ENCODE assay signal across 1 cellular context in the genomic region with DNA sequence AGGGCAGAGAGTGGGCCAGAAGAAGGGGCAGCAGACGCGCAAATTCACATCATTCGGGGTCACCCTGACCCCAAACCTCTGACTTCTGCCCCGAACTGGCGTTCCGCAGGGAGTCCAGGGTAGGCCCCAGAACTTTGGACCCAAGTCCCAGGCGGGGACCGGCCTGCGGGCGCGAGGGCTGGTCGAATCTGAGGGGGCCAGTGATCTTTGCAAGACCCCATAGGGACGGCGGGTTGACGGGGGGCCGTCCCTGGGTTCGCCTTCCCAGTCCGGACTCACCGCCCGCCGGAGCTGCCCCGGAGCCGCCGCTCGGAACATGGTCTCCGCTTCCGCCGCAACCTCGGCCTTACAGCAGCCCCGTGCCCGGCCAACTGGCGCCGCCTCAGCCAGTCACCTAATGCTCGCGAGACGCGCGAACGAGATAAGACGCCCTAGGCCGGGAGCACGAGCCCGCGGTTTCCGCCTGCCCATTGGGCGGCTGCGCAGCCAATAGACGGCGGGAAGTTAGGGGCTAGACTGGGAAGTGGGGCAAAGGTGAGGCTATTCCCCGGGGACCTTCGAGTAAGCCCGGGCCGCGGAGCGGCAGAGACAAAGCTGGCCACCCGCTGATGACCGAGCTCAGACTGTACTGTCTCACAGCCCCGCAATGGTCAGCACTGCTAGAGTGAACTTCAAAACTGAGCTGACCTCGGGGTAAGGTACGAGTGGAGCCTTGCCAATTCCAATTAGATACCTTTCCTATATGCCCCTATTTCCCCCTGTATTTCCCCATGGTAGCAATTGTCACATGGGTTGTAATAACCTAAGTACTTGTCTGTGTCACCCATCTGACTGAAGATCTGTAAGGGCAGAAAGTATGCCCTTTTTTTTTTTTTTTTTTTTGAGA.
TF ChIP-seq lines count a peak whose summit lies in the region.

A gene (minus strand): TSS at position 399 of the 886 bp plus-strand sequence. CDS start 81 bp downstream, at position 318.

TF ChIP-seq in HepG2, 621 proteins besides CTCF, POLR2A, EP300 and RAD21 (continued from another document and continues in another):
- TF ChIP-seq, protein P1, sequence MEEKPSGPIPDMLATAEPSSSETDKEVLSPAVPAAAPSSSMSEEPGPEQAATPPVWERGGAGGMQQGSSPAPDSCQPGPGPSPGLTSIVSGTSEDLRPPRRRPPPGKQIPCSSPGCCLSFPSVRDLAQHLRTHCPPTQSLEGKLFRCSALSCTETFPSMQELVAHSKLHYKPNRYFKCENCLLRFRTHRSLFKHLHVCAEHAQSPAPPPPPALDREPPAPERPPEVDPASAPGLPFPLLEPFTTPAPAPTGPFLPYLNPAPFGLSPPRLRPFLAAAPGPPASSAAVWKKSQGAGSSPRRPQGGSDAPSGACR (CRISPR knock-in tag; IDR thresholded peaks at IDR 0.05) = no peak
- TF ChIP-seq, protein P2, sequence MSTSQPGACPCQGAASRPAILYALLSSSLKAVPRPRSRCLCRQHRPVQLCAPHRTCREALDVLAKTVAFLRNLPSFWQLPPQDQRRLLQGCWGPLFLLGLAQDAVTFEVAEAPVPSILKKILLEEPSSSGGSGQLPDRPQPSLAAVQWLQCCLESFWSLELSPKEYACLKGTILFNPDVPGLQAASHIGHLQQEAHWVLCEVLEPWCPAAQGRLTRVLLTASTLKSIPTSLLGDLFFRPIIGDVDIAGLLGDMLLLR (CRISPR knock-in tag; IDR thresholded peaks at IDR 0.05) = peak; percentile 45; the same call in 1 of the 2 replicates
- TF ChIP-seq, protein P3, sequence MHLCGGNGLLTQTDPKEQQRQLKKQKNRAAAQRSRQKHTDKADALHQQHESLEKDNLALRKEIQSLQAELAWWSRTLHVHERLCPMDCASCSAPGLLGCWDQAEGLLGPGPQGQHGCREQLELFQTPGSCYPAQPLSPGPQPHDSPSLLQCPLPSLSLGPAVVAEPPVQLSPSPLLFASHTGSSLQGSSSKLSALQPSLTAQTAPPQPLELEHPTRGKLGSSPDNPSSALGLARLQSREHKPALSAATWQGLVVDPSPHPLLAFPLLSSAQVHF (CRISPR knock-in tag; IDR thresholded peaks at IDR 0.05) = no peak; the same call in 1 of the 2 replicates
- TF ChIP-seq NCOA2 (CRISPR knock-in tag; IDR thresholded peaks at IDR 0.05) = peak; percentile 54; the same call in 1 of the 2 replicates
- TF ChIP-seq, protein P4, sequence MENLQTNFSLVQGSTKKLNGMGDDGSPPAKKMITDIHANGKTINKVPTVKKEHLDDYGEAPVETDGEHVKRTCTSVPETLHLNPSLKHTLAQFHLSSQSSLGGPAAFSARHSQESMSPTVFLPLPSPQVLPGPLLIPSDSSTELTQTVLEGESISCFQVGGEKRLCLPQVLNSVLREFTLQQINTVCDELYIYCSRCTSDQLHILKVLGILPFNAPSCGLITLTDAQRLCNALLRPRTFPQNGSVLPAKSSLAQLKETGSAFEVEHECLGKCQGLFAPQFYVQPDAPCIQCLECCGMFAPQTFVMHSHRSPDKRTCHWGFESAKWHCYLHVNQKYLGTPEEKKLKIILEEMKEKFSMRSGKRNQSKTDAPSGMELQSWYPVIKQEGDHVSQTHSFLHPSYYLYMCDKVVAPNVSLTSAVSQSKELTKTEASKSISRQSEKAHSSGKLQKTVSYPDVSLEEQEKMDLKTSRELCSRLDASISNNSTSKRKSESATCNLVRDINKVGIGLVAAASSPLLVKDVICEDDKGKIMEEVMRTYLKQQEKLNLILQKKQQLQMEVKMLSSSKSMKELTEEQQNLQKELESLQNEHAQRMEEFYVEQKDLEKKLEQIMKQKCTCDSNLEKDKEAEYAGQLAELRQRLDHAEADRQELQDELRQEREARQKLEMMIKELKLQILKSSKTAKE (CRISPR knock-in tag; IDR thresholded peaks at IDR 0.05; ENCODE audit: borderline replicate concordance) = peak; percentile 81
- peak; percentile 61; the same call in 1 of the 2 replicates for TF ChIP-seq HNRNPL (IDR thresholded peaks at IDR 0.05; ENCODE audit: low read depth, low read length)
- TF ChIP-seq, protein P5, sequence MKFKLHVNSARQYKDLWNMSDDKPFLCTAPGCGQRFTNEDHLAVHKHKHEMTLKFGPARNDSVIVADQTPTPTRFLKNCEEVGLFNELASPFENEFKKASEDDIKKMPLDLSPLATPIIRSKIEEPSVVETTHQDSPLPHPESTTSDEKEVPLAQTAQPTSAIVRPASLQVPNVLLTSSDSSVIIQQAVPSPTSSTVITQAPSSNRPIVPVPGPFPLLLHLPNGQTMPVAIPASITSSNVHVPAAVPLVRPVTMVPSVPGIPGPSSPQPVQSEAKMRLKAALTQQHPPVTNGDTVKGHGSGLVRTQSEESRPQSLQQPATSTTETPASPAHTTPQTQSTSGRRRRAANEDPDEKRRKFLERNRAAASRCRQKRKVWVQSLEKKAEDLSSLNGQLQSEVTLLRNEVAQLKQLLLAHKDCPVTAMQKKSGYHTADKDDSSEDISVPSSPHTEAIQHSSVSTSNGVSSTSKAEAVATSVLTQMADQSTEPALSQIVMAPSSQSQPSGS (CRISPR knock-in tag; IDR thresholded peaks at IDR 0.05) = peak; percentile 67
- TF ChIP-seq, protein P6, sequence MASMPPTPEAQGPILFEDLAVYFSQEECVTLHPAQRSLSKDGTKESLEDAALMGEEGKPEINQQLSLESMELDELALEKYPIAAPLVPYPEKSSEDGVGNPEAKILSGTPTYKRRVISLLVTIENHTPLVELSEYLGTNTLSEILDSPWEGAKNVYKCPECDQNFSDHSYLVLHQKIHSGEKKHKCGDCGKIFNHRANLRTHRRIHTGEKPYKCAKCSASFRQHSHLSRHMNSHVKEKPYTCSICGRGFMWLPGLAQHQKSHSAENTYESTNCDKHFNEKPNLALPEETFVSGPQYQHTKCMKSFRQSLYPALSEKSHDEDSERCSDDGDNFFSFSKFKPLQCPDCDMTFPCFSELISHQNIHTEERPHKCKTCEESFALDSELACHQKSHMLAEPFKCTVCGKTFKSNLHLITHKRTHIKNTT (CRISPR knock-in tag; IDR thresholded peaks at IDR 0.05) = no peak
- TF ChIP-seq NCOA5 (CRISPR knock-in tag; IDR thresholded peaks at IDR 0.05) = no peak
- no peak for TF ChIP-seq ZNF296 (CRISPR knock-in tag; conservative IDR thresholded peaks at IDR 0.05)
- TF ChIP-seq, protein P7, sequence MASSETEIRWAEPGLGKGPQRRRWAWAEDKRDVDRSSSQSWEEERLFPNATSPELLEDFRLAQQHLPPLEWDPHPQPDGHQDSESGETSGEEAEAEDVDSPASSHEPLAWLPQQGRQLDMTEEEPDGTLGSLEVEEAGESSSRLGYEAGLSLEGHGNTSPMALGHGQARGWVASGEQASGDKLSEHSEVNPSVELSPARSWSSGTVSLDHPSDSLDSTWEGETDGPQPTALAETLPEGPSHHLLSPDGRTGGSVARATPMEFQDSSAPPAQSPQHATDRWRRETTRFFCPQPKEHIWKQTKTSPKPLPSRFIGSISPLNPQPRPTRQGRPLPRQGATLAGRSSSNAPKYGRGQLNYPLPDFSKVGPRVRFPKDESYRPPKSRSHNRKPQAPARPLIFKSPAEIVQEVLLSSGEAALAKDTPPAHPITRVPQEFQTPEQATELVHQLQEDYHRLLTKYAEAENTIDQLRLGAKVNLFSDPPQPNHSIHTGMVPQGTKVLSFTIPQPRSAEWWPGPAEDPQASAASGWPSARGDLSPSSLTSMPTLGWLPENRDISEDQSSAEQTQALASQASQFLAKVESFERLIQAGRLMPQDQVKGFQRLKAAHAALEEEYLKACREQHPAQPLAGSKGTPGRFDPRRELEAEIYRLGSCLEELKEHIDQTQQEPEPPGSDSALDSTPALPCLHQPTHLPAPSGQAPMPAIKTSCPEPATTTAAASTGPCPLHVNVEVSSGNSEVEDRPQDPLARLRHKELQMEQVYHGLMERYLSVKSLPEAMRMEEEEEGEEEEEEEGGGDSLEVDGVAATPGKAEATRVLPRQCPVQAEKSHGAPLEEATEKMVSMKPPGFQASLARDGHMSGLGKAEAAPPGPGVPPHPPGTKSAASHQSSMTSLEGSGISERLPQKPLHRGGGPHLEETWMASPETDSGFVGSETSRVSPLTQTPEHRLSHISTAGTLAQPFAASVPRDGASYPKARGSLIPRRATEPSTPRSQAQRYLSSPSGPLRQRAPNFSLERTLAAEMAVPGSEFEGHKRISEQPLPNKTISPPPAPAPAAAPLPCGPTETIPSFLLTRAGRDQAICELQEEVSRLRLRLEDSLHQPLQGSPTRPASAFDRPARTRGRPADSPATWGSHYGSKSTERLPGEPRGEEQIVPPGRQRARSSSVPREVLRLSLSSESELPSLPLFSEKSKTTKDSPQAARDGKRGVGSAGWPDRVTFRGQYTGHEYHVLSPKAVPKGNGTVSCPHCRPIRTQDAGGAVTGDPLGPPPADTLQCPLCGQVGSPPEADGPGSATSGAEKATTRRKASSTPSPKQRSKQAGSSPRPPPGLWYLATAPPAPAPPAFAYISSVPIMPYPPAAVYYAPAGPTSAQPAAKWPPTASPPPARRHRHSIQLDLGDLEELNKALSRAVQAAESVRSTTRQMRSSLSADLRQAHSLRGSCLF (CRISPR knock-in tag; IDR thresholded peaks at IDR 0.05; ENCODE audit: borderline replicate concordance) = no peak
- no peak for TF ChIP-seq ZNF263 (CRISPR knock-in tag; IDR thresholded peaks at IDR 0.05)
- TF ChIP-seq ZNF225 (CRISPR knock-in tag; IDR thresholded peaks at IDR 0.05) = no peak; the same call in none of the 2 replicates
- TF ChIP-seq ZNF75D (CRISPR knock-in tag; IDR thresholded peaks at IDR 0.05; ENCODE audit: borderline replicate concordance) = no peak
- TF ChIP-seq ZNF556 (CRISPR knock-in tag; IDR thresholded peaks at IDR 0.05; ENCODE audit: borderline replicate concordance) = peak; percentile 78; the same call in 1 of the 2 replicates
- no peak for TF ChIP-seq PRPF4 (IDR thresholded peaks at IDR 0.05; ENCODE audit: low read depth, low read length, poor library complexity, severe bottlenecking)
- TF ChIP-seq CAMTA2 (CRISPR knock-in tag; IDR thresholded peaks at IDR 0.05; ENCODE audit: borderline replicate concordance) = peak; percentile 88; the same call in 1 of the 2 replicates
- TF ChIP-seq, protein P8, sequence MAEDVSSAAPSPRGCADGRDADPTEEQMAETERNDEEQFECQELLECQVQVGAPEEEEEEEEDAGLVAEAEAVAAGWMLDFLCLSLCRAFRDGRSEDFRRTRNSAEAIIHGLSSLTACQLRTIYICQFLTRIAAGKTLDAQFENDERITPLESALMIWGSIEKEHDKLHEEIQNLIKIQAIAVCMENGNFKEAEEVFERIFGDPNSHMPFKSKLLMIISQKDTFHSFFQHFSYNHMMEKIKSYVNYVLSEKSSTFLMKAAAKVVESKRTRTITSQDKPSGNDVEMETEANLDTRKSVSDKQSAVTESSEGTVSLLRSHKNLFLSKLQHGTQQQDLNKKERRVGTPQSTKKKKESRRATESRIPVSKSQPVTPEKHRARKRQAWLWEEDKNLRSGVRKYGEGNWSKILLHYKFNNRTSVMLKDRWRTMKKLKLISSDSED (CRISPR knock-in tag; IDR thresholded peaks at IDR 0.05) = no peak
- TF ChIP-seq, protein P9, sequence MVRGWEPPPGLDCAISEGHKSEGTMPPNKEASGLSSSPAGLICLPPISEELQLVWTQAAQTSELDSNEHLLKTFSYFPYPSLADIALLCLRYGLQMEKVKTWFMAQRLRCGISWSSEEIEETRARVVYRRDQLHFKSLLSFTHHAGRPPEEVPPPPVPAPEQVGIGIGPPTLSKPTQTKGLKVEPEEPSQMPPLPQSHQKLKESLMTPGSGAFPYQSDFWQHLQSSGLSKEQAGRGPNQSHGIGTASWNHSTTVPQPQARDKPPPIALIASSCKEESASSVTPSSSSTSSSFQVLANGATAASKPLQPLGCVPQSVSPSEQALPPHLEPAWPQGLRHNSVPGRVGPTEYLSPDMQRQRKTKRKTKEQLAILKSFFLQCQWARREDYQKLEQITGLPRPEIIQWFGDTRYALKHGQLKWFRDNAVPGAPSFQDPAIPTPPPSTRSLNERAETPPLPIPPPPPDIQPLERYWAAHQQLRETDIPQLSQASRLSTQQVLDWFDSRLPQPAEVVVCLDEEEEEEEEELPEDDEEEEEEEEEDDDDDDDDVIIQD (CRISPR knock-in tag; IDR thresholded peaks at IDR 0.05; ENCODE audit: low read depth) = peak; percentile 90; the same call in 1 of the 2 replicates
- TF ChIP-seq, protein P10, sequence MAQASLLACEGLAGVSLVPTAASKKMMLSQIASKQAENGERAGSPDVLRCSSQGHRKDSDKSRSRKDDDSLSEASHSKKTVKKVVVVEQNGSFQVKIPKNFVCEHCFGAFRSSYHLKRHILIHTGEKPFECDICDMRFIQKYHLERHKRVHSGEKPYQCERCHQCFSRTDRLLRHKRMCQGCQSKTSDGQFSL (CRISPR knock-in tag; IDR thresholded peaks at IDR 0.05) = no peak
- TF ChIP-seq, protein P11, sequence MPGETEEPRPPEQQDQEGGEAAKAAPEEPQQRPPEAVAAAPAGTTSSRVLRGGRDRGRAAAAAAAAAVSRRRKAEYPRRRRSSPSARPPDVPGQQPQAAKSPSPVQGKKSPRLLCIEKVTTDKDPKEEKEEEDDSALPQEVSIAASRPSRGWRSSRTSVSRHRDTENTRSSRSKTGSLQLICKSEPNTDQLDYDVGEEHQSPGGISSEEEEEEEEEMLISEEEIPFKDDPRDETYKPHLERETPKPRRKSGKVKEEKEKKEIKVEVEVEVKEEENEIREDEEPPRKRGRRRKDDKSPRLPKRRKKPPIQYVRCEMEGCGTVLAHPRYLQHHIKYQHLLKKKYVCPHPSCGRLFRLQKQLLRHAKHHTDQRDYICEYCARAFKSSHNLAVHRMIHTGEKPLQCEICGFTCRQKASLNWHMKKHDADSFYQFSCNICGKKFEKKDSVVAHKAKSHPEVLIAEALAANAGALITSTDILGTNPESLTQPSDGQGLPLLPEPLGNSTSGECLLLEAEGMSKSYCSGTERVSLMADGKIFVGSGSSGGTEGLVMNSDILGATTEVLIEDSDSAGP (CRISPR knock-in tag; IDR thresholded peaks at IDR 0.05; ENCODE audit: borderline replicate concordance) = peak; percentile 91; the same call in 1 of the 2 replicates
- TF ChIP-seq SMAD3 (CRISPR knock-in tag; IDR thresholded peaks at IDR 0.05) = peak; percentile 78
- TF ChIP-seq ZBTB20 (CRISPR knock-in tag; IDR thresholded peaks at IDR 0.05; ENCODE audit: borderline replicate concordance, low read depth) = no peak; the same call in 1 of the 2 replicates
- peak; percentile 89 for TF ChIP-seq ZNF605 (CRISPR knock-in tag; IDR thresholded peaks at IDR 0.05)
- no peak for TF ChIP-seq ZNF660 (CRISPR knock-in tag; IDR thresholded peaks at IDR 0.05; ENCODE audit: borderline replicate concordance, low read depth)
- no peak for TF ChIP-seq GTF2F1 (IDR thresholded peaks at IDR 0.05; ENCODE audit: low read length)
- peak; percentile 90 for TF ChIP-seq ESRRA (CRISPR knock-in tag; IDR thresholded peaks at IDR 0.05; ENCODE audit: low read depth)
- TF ChIP-seq MAZ (IDR thresholded peaks at IDR 0.05; ENCODE audit: borderline replicate concordance, low read depth, low read length) = no peak
- TF ChIP-seq MAZ (CRISPR knock-in tag; IDR thresholded peaks at IDR 0.05; ENCODE audit: low read depth) = peak; percentile 75; the same call in 1 of the 2 replicates
- TF ChIP-seq XBP1 (CRISPR knock-in tag; IDR thresholded peaks at IDR 0.05) = no peak
- no peak for TF ChIP-seq SMYD3 (CRISPR knock-in tag; IDR thresholded peaks at IDR 0.05)
- TF ChIP-seq ZNF451 (CRISPR knock-in tag; IDR thresholded peaks at IDR 0.05) = peak; percentile 28; the same call in 1 of the 2 replicates
- TF ChIP-seq ZNF282 (IDR thresholded peaks at IDR 0.05; ENCODE audit: partially characterized antibody) = no peak
- TF ChIP-seq ZNF563 (CRISPR knock-in tag; IDR thresholded peaks at IDR 0.05) = peak; percentile 90
- TF ChIP-seq, protein P12, sequence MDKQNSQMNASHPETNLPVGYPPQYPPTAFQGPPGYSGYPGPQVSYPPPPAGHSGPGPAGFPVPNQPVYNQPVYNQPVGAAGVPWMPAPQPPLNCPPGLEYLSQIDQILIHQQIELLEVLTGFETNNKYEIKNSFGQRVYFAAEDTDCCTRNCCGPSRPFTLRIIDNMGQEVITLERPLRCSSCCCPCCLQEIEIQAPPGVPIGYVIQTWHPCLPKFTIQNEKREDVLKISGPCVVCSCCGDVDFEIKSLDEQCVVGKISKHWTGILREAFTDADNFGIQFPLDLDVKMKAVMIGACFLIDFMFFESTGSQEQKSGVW (CRISPR knock-in tag; IDR thresholded peaks at IDR 0.05; ENCODE audit: borderline replicate concordance) = no peak; the same call in 1 of the 2 replicates
- TF ChIP-seq CBX1 (IDR thresholded peaks at IDR 0.05; ENCODE audit: low read depth) = peak; percentile 52
